ENCODE assay signal across 8 cellular contexts in genomic region chr2:203782262-203782976, GRCh38.
DNase-seq lines count a peak whose midpoint lies in the region; ATAC-seq lines count a peak whose summit lies in the region.

No MANE protein-coding gene starts in this region.

- peak; percentile 67 for ATAC-seq in HG03520 (IDR thresholded peaks at IDR 0.05; ENCODE audit: unreplicated experiment)
- ATAC-seq in GM18498 (IDR thresholded peaks at IDR 0.05; ENCODE audit: unreplicated experiment), result no peak

- intact Hi-C loops in posterior cingulate gyrus (cut with DNase I), result loop anchor here (10.0 kb wide), 1 partner anchor 128 kb away; no protein-coding TSS in a partner anchor

- DNase-seq in SIG-M5 treated with dmso at 0.1 percent for 504 hours (lab: John Stamatoyannopoulos, UW; ENCODE audit: unreplicated experiment), result peak; percentile 61
- DNase-seq in SIG-M5 (lab: John Stamatoyannopoulos, UW), result no peak
- DNase-seq in RPMI8226, result peak; percentile 70
- peak; percentile 82 for DNase-seq in activated effector memory CD4-positive, alpha-beta T cell treated with anti-CD3 and anti-CD28 coated beads, Interleukin-2, amount 50 U/mL, for 16 hours
- DNase-seq in germinal center (ENCODE audit: low spot score), result peak; percentile 42
- peak in 6 of 10 donors; percentile 18 to 88 (median 32) for DNase-seq in posterior cingulate gyrus
